ENCODE assay signal across 14 cellular contexts in genomic region chr12:117090816-117091711, GRCh38. TPM values are rescaled to one million over a fixed set of nuclear protein-coding genes. Genes with fewer than 3 reads are reported as not detected.
DNase-seq lines count a peak whose midpoint lies in the region; ATAC-seq and TF ChIP-seq lines count a peak whose summit lies in the region.
"Had no signal": no experiment of that assay in that cellular context is flagged by ENCODE, and none has a peak within 500 bp of the region (broad histone marks: within the 10 kb centered on the region; RNA-seq: fewer than 3 reads in every experiment).

No MANE protein-coding gene starts in this region.

- peaks cover 8% of the 10 kb centered on the region for H3K9me3 Mint-ChIP-seq in MCF 10A (ENCODE audit: unreplicated experiment)

- no peaks in the 10 kb centered on the region for H3K27me3 ChIP-seq in breast epithelium
- H3K27me3 ChIP-seq in suprapubic skin = peaks cover 45% of the 10 kb centered on the region
- H3K27me3 ChIP-seq: neutrophil, vagina had no signal

- TF ChIP-seq POLR2A in breast epithelium (IDR thresholded peaks at IDR 0.05) (no peak), suprapubic skin (IDR thresholded peaks at IDR 0.05) (no peak)

- H3K27ac Mint-ChIP-seq in MCF 10A (ENCODE audit: low read depth, unreplicated experiment) (no peak overlapping the region), T-helper 17 cell (peak overlapping the region; percentile 65)

- CTCF ChIA-PET in MCF 10A (lab: Yijun Ruan, JAX) = no interaction called here

- H3K36me3 Mint-ChIP-seq in MCF 10A (ENCODE audit: insufficient read depth, unreplicated experiment) (no peaks in the 10 kb centered on the region), T-helper 17 cell (ENCODE audit: low read depth) (peaks cover 2% of the 10 kb centered on the region)

- intact Hi-C loops in breast epithelium (cut with DNase I; ENCODE audit: low total_unique reads) = loop anchor here (5.0 kb wide), 1 partner anchor 574 kb away; no protein-coding TSS in a partner anchor
- intact Hi-C loops in MCF 10A (cut with micrococcal nuclease) = no loop called here

- TF ChIP-seq CTCF in breast epithelium (IDR thresholded peaks at IDR 0.05) (no peak), MCF 10A (IDR thresholded peaks at IDR 0.05; ENCODE audit: unreplicated experiment) (no peak), suprapubic skin (IDR thresholded peaks at IDR 0.05) (no peak)

- peak overlapping the region; percentile 81 to 90 for H3K27ac ChIP-seq in breast epithelium
- peak overlapping the region; percentile 5 for H3K27ac ChIP-seq in suprapubic skin
- H3K27ac ChIP-seq: foreskin keratinocyte, neutrophil, vagina had no signal

- H3K4me3 ChIP-seq in breast epithelium (no peak overlapping the region), suprapubic skin (no peak overlapping the region)
- H3K4me3 ChIP-seq: vagina had no signal

- TF ChIP-seq EP300 in suprapubic skin (IDR thresholded peaks at IDR 0.05) = no peak

- H3K4me3 Mint-ChIP-seq in MCF 10A (ENCODE audit: unreplicated experiment) (no peak overlapping the region), T-helper 17 cell (no peak overlapping the region)

- H3K4me1 Mint-ChIP-seq in MCF 10A (ENCODE audit: insufficient read depth, unreplicated experiment) (no peaks in the 10 kb centered on the region), T-helper 17 cell (peaks cover under 1% of the 10 kb centered on the region)

- H3K4me1 ChIP-seq in breast epithelium (peaks cover 0 to 15% of the 10 kb centered on the region in 2 donors), suprapubic skin (no peaks in the 10 kb centered on the region)
- H3K4me1 ChIP-seq: foreskin keratinocyte, vagina had no signal

- BruUV-seq in MCF 10A (replicated peaks; lab: Mats Ljungman, UMichigan) = no TSS peak

- POLR2A ChIA-PET in MCF 10A (lab: Yijun Ruan, JAX) = interaction anchor here (0.5 kb wide), 1 partner anchor 70 kb away, joined by 3 read pairs; no protein-coding TSS in a partner anchor

- H3K9me3 ChIP-seq in breast epithelium (peaks cover 0 to 4% of the 10 kb centered on the region in 2 donors), T-helper 17 cell (ENCODE audit: control insufficient read depth, low read length, poor library complexity, severe bottlenecking) (no peaks in the 10 kb centered on the region), suprapubic skin (peaks cover 3% of the 10 kb centered on the region)
- H3K9me3 ChIP-seq: neutrophil had no signal

- ATAC-seq in T-helper 17 cell = no peak
- ATAC-seq in left lobe of liver = peak; percentile 89
- ATAC-seq in HG02840 (IDR thresholded peaks at IDR 0.05; ENCODE audit: low FRiP score, unreplicated experiment) = no peak
- ATAC-seq: foreskin keratinocyte had no signal

- H3K36me3 ChIP-seq in breast epithelium = no peaks in the 10 kb centered on the region
- H3K36me3 ChIP-seq in suprapubic skin = no peaks in the 10 kb centered on the region
- H3K36me3 ChIP-seq: vagina had no signal

- 75% methylated on average over 12 of the region's 16 CpGs for WGBS in suprapubic skin

- DNase-seq in breast epithelium (ENCODE audit: low spot score in 2 of 2) (peak in 1 of 2 donors; percentile 60), MCF 10A (ENCODE audit: unreplicated experiment) (no peak), T-helper 17 cell (no peak), left lobe of liver (ENCODE audit: low spot score) (peak; percentile 56), suprapubic skin (ENCODE audit: low spot score in 2 of 2) (no peak), NCI-H2081 treated with DMSO at 0.1 percent for 48 hours (lab: John Stamatoyannopoulos, UW) (no peak), HPDE6-E6E7 (ENCODE audit: extremely low spot score) (no peak)
- DNase-seq: effector CD8-positive, alpha-beta T cell; foreskin keratinocyte; NCI-H510A; stimulated activated CD8-positive, alpha-beta memory T cell treated with anti-CD3 and anti-CD28 coated beads, Interleukin-4, amount 100 ng/mL, for 48 hours had no signal

- H3K27me3 Mint-ChIP-seq in MCF 10A (ENCODE audit: insufficient read depth, unreplicated experiment) = peaks cover 86% of the 10 kb centered on the region
- no peaks in the 10 kb centered on the region for H3K27me3 Mint-ChIP-seq in T-helper 17 cell

RNA-seq across cellular contexts. Expression of gene TESC, which starts 8.2 kb away (rescaled TPM):
- total RNA-seq in breast epithelium (10 to 100 TPM in 1 of 3 donors, 1 to 10 TPM in 2; 3.8 to 45.1 (median 7.2) TPM), MCF 10A (2022) (not detected in 2 replicates), T-helper 17 cell (10 to 100 TPM in 1 of 2 donors, 1 to 10 TPM in 1; 9.2 to 11.4 TPM), left lobe of liver (3.1 TPM), suprapubic skin (10 to 100 TPM in 3 of 4 donors, 1 to 10 TPM in 1; 7.2 to 21.9 (median 19.9) TPM)
- total RNA-seq: foreskin keratinocyte had no signal
